In the genomic region with DNA sequence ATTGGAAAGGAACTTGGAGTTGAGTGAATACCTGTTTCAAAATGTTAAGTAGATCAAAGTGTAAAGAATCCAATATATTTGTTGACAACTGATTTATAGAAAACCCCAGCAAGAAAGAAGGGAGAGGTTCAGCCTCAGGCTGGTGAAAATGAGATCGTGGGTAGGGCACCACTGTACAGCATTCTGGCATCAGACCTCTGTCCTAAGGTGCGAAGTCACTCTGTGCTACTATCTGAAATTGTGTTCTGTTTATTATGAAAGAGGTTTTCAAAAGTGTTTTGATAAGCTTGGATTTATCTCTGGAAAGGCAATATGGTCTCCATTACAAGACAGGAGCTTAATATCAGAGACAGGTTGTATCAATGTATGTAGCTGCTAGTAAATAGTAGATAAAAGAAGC, we compare ENCODE assay signal across 25 cellular contexts.
DNase-seq lines count a peak whose midpoint lies in the region; ATAC-seq, FAIRE-seq and TF ChIP-seq lines count a peak whose summit lies in the region.
"Had no signal": no experiment of that assay in that cellular context is flagged by ENCODE, and none has a peak within 500 bp of the region (broad histone marks: within the 10 kb centered on the region; RNA-seq: fewer than 3 reads in every experiment).

No MANE protein-coding gene starts in this region.

- H2BK15ac ChIP-seq in H1 (ENCODE audit: low read length), result no peak overlapping the region

- no peak overlapping the region for H3K14ac ChIP-seq in H1 (ENCODE audit: insufficient read length)

- H2BK5ac ChIP-seq in H1 (ENCODE audit: low read depth, low read length), result peak overlapping the region; percentile 8; the same call in 1 of the 2 replicates

- H3K4me3 ChIP-seq in HUES48 (ENCODE audit: low read depth, low read length), result no peak overlapping the region
- no peak overlapping the region for H3K4me3 ChIP-seq in H1 (ENCODE audit: extremely low read depth in 1 of 4, insufficient read depth in 2 of 4, low read depth in 3 of 4, low read length in 4 of 4)
- H3K4me3 ChIP-seq in lung, result no peak overlapping the region
- H3K4me3 ChIP-seq in subcutaneous abdominal adipose tissue (ENCODE audit: low read depth in 1 of 5, low read length in 5 of 5), result no peak overlapping the region
- H3K4me3 ChIP-seq: pancreas, skin epidermis had no signal

- CTCF ChIA-PET in H1 (lab: Charles Lee; ENCODE audit: partially characterized antibody), result interaction anchor here (0.6 to 5.3 kb wide), 8 partner anchors 9 to 223 kb away, joined by 3 to 30 read pairs (median 4); no protein-coding TSS in a partner anchor

- no peak for TF ChIP-seq EP300 in H1 (IDR thresholded peaks at IDR 0.05; ENCODE audit: borderline replicate concordance in 1 of 2, low read depth in 2 of 2, low read length in 2 of 2)

- H3K36me3 ChIP-seq in HUES48 (ENCODE audit: control insufficient read depth, insufficient read depth, low read length) (no peaks in the 10 kb centered on the region), H1 (ENCODE audit: control insufficient read depth in 2 of 4, insufficient read depth in 4 of 4, low read length in 3 of 4) (peaks cover 0 to 3% (median 0%) of the 10 kb centered on the region in 4 experiments; a peak in 2 of 8 replicates), lung (ENCODE audit: control insufficient read depth in 2 of 2, insufficient read depth in 2 of 2, low read length in 2 of 2) (no peaks in the 10 kb centered on the region), subcutaneous abdominal adipose tissue (ENCODE audit: control insufficient read depth in 5 of 5, insufficient read depth in 5 of 5, low read length in 5 of 5) (no peaks in the 10 kb centered on the region)
- H3K36me3 ChIP-seq: brain microvascular endothelial cell, pancreas had no signal

- TF ChIP-seq RAD21 in H1 (IDR thresholded peaks at IDR 0.05 in 1 of 2, conservative IDR thresholded peaks at IDR 0.05 in 1 of 2; ENCODE audit: low read depth in 2 of 2, low read length in 2 of 2), result no peak

- H3K23ac ChIP-seq in H1 (ENCODE audit: insufficient read length), result no peak overlapping the region

- peak overlapping the region; percentile 31 for H2BK120ac ChIP-seq in H1 (replicated peaks; ENCODE audit: low read depth, low read length)

- no peaks in the 10 kb centered on the region for H3K23me2 ChIP-seq in H1 (ENCODE audit: low read depth, low read length)

- TF ChIP-seq CTCF in H1 (IDR thresholded peaks at IDR 0.05; ENCODE audit: control extremely low read depth in 1 of 3, insufficient read depth in 1 of 3, low read depth in 1 of 3, low read length in 3 of 3) (no peak), lung (IDR thresholded peaks at IDR 0.05; ENCODE audit: control extremely low read depth, extremely low read depth) (no peak)

- H4K20me1 ChIP-seq in H1 (replicated peaks in 1 of 2; ENCODE audit: control insufficient read depth in 1 of 2, insufficient read depth in 2 of 2, low read length in 2 of 2), result no peaks in the 10 kb centered on the region

- ATAC-seq in lung (ENCODE audit: insufficient read depth, low FRiP score), result no peak
- ATAC-seq: activated CD4-positive, CD25-positive, alpha-beta regulatory T cell treated with anti-CD3 and anti-CD28 coated beads, Interleukin-2, amount 50 U/mL, for 24 hours; activated naive CD4-positive, alpha-beta T cell treated with anti-CD3 and anti-CD28 coated beads, Interleukin-2, amount 50 U/mL, for 72 hours; CD8-positive, alpha-beta T cell; left lobe of liver; Panc1 had no signal

- no peak overlapping the region for H4K8ac ChIP-seq in H1 (ENCODE audit: extremely low read depth, insufficient read depth, low read length)

- H3K56ac ChIP-seq in H1 (replicated peaks; ENCODE audit: insufficient read length, low read depth, low read length), result no peak overlapping the region

- H3K4me1 ChIP-seq in HUES48 (ENCODE audit: control insufficient read depth, insufficient read depth, low read length) (peaks cover 38% of the 10 kb centered on the region), H1 (replicated peaks in 1 of 4; ENCODE audit: control insufficient read depth in 3 of 4, insufficient read depth in 4 of 4, low read length in 3 of 4) (peaks cover 3 to 29% (median 13%) of the 10 kb centered on the region in 4 experiments), lung (ENCODE audit: control insufficient read depth in 2 of 2, insufficient read depth in 2 of 2, low read length in 2 of 2) (peaks cover 12 to 25% of the 10 kb centered on the region in 2 donors), subcutaneous abdominal adipose tissue (ENCODE audit: control insufficient read depth in 5 of 5, insufficient read depth in 5 of 5, low read length in 5 of 5) (peaks cover 8 to 53% (median 32%) of the 10 kb centered on the region in 5 donors)

- POLR2A ChIA-PET in H1 (lab: Charles Lee; ENCODE audit: partially characterized antibody), result no interaction called here

- H3K9ac ChIP-seq in HUES48 (ENCODE audit: low read depth, low read length) (no peak overlapping the region), H1 (replicated peaks in 1 of 4; ENCODE audit: extremely low read depth in 1 of 4, low read depth in 3 of 4, low read length in 3 of 4) (no peak overlapping the region), subcutaneous abdominal adipose tissue (ENCODE audit: low read length in 5 of 5) (no peak overlapping the region)
- H3K9ac ChIP-seq: SK-N-SH had no signal

- no peaks in the 10 kb centered on the region for H3K27me3 ChIP-seq in HUES48 (ENCODE audit: control insufficient read depth, insufficient read depth, low read length)
- H3K27me3 ChIP-seq in H1 (replicated peaks in 1 of 4; ENCODE audit: control insufficient read depth in 3 of 4, extremely low read depth in 1 of 4, insufficient read depth in 3 of 4, low read length in 3 of 4), result no peaks in the 10 kb centered on the region
- no peaks in the 10 kb centered on the region for H3K27me3 ChIP-seq in lung (ENCODE audit: control insufficient read depth, insufficient read depth)
- no peaks in the 10 kb centered on the region for H3K27me3 ChIP-seq in subcutaneous abdominal adipose tissue (ENCODE audit: control insufficient read depth in 5 of 5, insufficient read depth in 4 of 5, low read length in 5 of 5)
- H3K27me3 ChIP-seq: brain microvascular endothelial cell, pancreas had no signal

- no peaks in the 10 kb centered on the region for H3K79me1 ChIP-seq in H1 (ENCODE audit: low read depth, low read length)

- H3K4ac ChIP-seq in H1 (replicated peaks; ENCODE audit: insufficient read length, low read depth, low read length), result no peak overlapping the region

- H3K9me3 ChIP-seq in HUES48 (ENCODE audit: control insufficient read depth, insufficient read depth, low read length) (peaks cover 16% of the 10 kb centered on the region), H1 (ENCODE audit: insufficient read depth in 2 of 2, low read depth in 1 of 2, low read length in 1 of 2) (peaks cover 17 to 19% of the 10 kb centered on the region in 2 experiments), lung (ENCODE audit: control insufficient read depth in 2 of 2, insufficient read depth in 1 of 2, low read length in 1 of 2) (peaks cover 0 to 4% of the 10 kb centered on the region in 2 donors), subcutaneous abdominal adipose tissue (ENCODE audit: control insufficient read depth in 5 of 5, low read length in 5 of 5) (peaks cover 0 to 9% (median 7%) of the 10 kb centered on the region in 5 donors)
- H3K9me3 ChIP-seq: pancreas, SK-N-SH had no signal

- H3K4me2 ChIP-seq in H1 (ENCODE audit: insufficient read depth in 1 of 2, low read depth in 2 of 2, low read length in 2 of 2), result no peak overlapping the region
- H3K4me2 ChIP-seq: SK-N-SH had no signal

- DNase-seq in H1 (ENCODE audit: low read depth in 1 of 2, low spot score in 2 of 2) (no peak), lung (ENCODE audit: low spot score) (no peak), NCI-H774 (lab: John Stamatoyannopoulos, UW) (no peak), C1 segment of cervical spinal cord (lab: John Stamatoyannopoulos, UW) (no peak), HCEC 1CT (no peak)
- DNase-seq: brain microvascular endothelial cell; CD8-positive, alpha-beta T cell; dermis blood vessel endothelial cell; DMS79; erythroblast; KG1; naive B cell; NCI-H187 treated with DMSO at 0.1 percent for 48 hours; NCI-H345; pancreas; SK-N-SH; stimulated activated CD4-positive, alpha-beta T cell treated with anti-CD3 and anti-CD28 coated beads, Interleukin-4, amount 100 ng/mL, for 24 hours; T1000 had no signal

- peak overlapping the region; percentile 84 for H4K91ac ChIP-seq in H1 (replicated peaks; ENCODE audit: insufficient read length, low read length)

- H3K79me2 ChIP-seq in H1 (ENCODE audit: control insufficient read depth in 1 of 2, insufficient read depth in 2 of 2, low read length in 2 of 2), result no peaks in the 10 kb centered on the region

- TF ChIP-seq POLR2A in H1 (IDR thresholded peaks at IDR 0.05; ENCODE audit: control extremely low read depth in 1 of 2, low read depth in 2 of 2, low read length in 2 of 2), result no peak

- H3K18ac ChIP-seq in H1 (ENCODE audit: extremely low read depth, low read length), result no peak overlapping the region

- 93% methylated on average over 2 of the region's 2 CpGs; no CpG with 5 or more reads in 1 of the 2 experiments for WGBS in H1 (ENCODE audit: extremely low coverage in 1 of 2, insufficient coverage in 1 of 2, insufficient read length in 1 of 2, insufficient replicate concordance in 2 of 2, low coverage in 1 of 2, low lambda C conversion rate in 2 of 2, missing lambda C conversion rate in 1 of 2), 2 experiments
- WGBS in lung, 2 donors, result 86% methylated on average over 2 of the region's 2 CpGs

- 0 out of 2 replicates have a peak overlapping the region, but pooled peaks have one; percentile 64 for H2BK20ac ChIP-seq in H1 (ENCODE audit: low read length)

- H4K5ac ChIP-seq in H1 (ENCODE audit: insufficient read length, low read depth, low read length), result no peak overlapping the region

- no peak overlapping the region for H2AFZ ChIP-seq in H1 (ENCODE audit: low read length)

- no peak overlapping the region for H2AK5ac ChIP-seq in H1 (ENCODE audit: low read depth, low read length)

- FAIRE-seq in H1 (lab: Jason Lieb, UNC), result no peak
- FAIRE-seq: pancreas had no signal

- H3K27ac ChIP-seq in HUES48 (ENCODE audit: low read depth, low read length), result peak overlapping the region; percentile 85
- no peak overlapping the region for H3K27ac ChIP-seq in H1 (ENCODE audit: low read depth, low read length)
- H3K27ac ChIP-seq in lung (ENCODE audit: low read depth in 1 of 2, low read length in 1 of 2), result peak overlapping the region; percentile 83 to 91
- H3K27ac ChIP-seq in subcutaneous abdominal adipose tissue (ENCODE audit: low read depth, low read length), result peak overlapping the region; percentile 89
- H3K27ac ChIP-seq: brain microvascular endothelial cell, pancreas had no signal

- no peak overlapping the region for H2BK12ac ChIP-seq in H1 (ENCODE audit: low read depth, low read length)

TF ChIP-seq in H1, 55 proteins besides CTCF, POLR2A, EP300 and RAD21 (continues in another document):
- TF ChIP-seq SIN3A (conservative IDR thresholded peaks at IDR 0.05 in 1 of 2, IDR thresholded peaks at IDR 0.05 in 1 of 2; ENCODE audit: low read depth in 1 of 2, low read length in 2 of 2) (no peak), CEBPB (IDR thresholded peaks at IDR 0.05; ENCODE audit: low read depth, low read length) (no peak), CBX5 (IDR thresholded peaks at IDR 0.05; ENCODE audit: low read depth, low read length) (no peak), KDM5A (IDR thresholded peaks at IDR 0.05; ENCODE audit: low read length) (no peak), BCL11A (IDR thresholded peaks at IDR 0.05; ENCODE audit: low read depth in 2 of 2, low read length in 2 of 2) (no peak), GABPA (IDR thresholded peaks at IDR 0.05; ENCODE audit: borderline replicate concordance, insufficient read depth, low read length) (no peak)
